20 cellular contexts compared by ENCODE assay signal in the genomic region with DNA sequence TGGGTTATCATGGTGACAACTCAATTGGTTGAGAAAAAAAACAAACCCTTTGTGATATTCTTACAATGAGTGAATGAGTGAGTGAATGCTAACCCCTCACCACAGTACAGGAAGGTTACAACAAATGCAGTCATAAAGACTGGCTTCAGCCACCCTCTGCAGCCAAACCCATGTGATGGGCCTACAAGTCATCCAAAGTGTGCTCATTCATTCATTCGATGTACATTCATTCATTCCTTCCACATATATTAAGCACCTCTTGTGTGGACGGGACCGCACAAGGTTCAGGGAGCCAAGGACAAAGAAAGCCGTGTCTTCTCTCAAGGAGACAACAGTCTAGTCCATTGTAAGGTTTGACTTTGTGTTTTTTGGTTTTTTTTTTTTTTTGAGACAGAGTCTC.
"Had no signal": no experiment of that assay in that cellular context is flagged by ENCODE, and none has a peak within 500 bp of the region (broad histone marks: within the 10 kb centered on the region; RNA-seq: fewer than 3 reads in every experiment).

No MANE protein-coding gene starts in this region.

- H3K4me3 ChIP-seq: adrenal gland, breast epithelium, esophagus squamous epithelium, tibial artery had no signal

- H3K36me3 ChIP-seq: adrenal gland, breast epithelium, esophagus squamous epithelium, tibial artery, WERI-Rb-1 had no signal

- H3K4me3 Mint-ChIP-seq: activated T-cell treated with anti-CD3 and anti-CD28 coated beads, Interleukin-2, amount 50 U/mL, for 24 hours had no signal

- H3K9me3 Mint-ChIP-seq: activated T-cell treated with anti-CD3 and anti-CD28 coated beads, Interleukin-2, amount 50 U/mL, for 24 hours had no signal

- FAIRE-seq: astrocyte, islet of Langerhans, urothelium cell line had no signal

- H3K79me2 ChIP-seq: parathyroid adenoma had no signal

- H3K9me3 ChIP-seq: adrenal gland, breast epithelium, esophagus squamous epithelium, tibial artery had no signal

- H3K36me3 Mint-ChIP-seq: naive thymus-derived CD8-positive, alpha-beta T cell had no signal

- H2AFZ ChIP-seq: parathyroid adenoma had no signal

- H3K27ac ChIP-seq: adrenal gland, breast epithelium, esophagus squamous epithelium, parathyroid adenoma, tibial artery, WERI-Rb-1 had no signal

- H3K9ac ChIP-seq: parathyroid adenoma had no signal

- H3K4me1 ChIP-seq: adrenal gland, breast epithelium, parathyroid adenoma, tibial artery had no signal

- H3K27ac Mint-ChIP-seq: effector memory CD8-positive, alpha-beta T cell had no signal

- DNase-seq: activated CD4-positive, alpha-beta T cell treated with anti-CD3 and anti-CD28 coated beads for 1 hour; activated naive CD4-positive, alpha-beta T cell treated with anti-CD3 and anti-CD28 coated beads, Interleukin-2, amount 50 U/mL, for 16 hours; effector memory CD8-positive, alpha-beta T cell; esophagus squamous epithelium; left cardiac atrium; mesenchymal stem cell; naive thymus-derived CD8-positive, alpha-beta T cell; stimulated activated CD8-positive, alpha-beta memory T cell treated with anti-CD3 and anti-CD28 coated beads, Interleukin-4, amount 100 ng/mL, for 48 hours; stimulated activated naive CD4-positive, alpha-beta T cell treated with Interleukin-2 at 50 U/mL for 16 hours; substantia nigra; T-helper 2 cell; tibial artery; WERI-Rb-1 had no signal

- ATAC-seq: effector memory CD8-positive, alpha-beta T cell; left cardiac atrium; naive thymus-derived CD8-positive, alpha-beta T cell had no signal
